In the genomic region with DNA sequence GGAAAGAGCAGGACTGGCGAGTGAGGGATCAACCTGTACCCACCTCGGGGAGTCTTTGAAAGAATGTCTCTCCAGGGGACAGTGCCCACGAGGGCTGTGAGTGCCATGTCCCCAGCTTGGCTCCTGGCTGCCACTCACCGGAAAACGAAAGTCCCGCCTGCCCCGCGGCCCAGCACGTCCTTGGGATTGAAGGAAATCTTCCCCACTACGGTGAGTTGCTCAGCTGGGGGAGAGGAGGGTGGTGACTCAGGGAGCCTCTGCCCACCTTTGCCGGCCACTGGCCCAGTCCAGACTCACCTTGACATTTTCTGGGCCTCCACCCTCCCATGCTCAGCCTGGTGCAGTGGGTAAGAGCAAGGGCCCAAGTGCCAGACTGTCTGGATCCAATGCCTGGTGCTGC, we compare ENCODE assay signal across 20 cellular contexts. TPM values are rescaled to one million over a fixed set of nuclear protein-coding genes. Genes with fewer than 3 reads are reported as not detected.
A peak's percentile ranks its signal among the peaks of the same experiment; 100 is the strongest.
DNase-seq lines count a peak whose midpoint lies in the region; ATAC-seq and TF ChIP-seq lines count a peak whose summit lies in the region.
"Had no signal": no experiment of that assay in that cellular context is flagged by ENCODE, and none has a peak within 500 bp of the region (broad histone marks: within the 10 kb centered on the region; RNA-seq: fewer than 3 reads in every experiment).

No MANE protein-coding gene starts in this region.

- H2AK9ac ChIP-seq in IMR-90 (replicated peaks; ENCODE audit: low read depth, low read length, poor library complexity): no peak overlapping the region

- H3K14ac ChIP-seq in IMR-90 (replicated peaks; ENCODE audit: low read depth, low read length): no peak overlapping the region

- peaks cover 7% of the 10 kb centered on the region for H3K36me3 ChIP-seq in IMR-90 (ENCODE audit: control insufficient read depth, insufficient read depth, low read length)
- peaks cover 0 to 1% of the 10 kb centered on the region in 2 donors for H3K36me3 ChIP-seq in adrenal gland (replicated peaks in 1 of 2)

- dilution Hi-C loops in IMR-90 (cut with HindIII; ENCODE audit: low sequenced_read_pairs, unreplicated experiment): no loop called here

- DNase-seq in IMR-90: no peak
- peak; percentile 38 to 79 (median 63) for DNase-seq in adrenal gland
- DNase-seq in NK-92 treated with Interleukin-12 subunit alpha and Interleukin-12 subunit beta, amount 100 ng/mL, for 24 hours (lab: John Stamatoyannopoulos, UW): no peak
- DNase-seq: CD4-positive, alpha-beta memory T cell; DMS153; GF-D8; HCEC 1CT; NCI-H1092 treated with DMSO at 0.1 percent for 48 hours; NCI-H146; NCI-H2029 treated with DMSO at 0.1 percent for 48 hours; NCI-H2171; NCI-H526; Peyer's patch had no signal

- H4K91ac ChIP-seq in IMR-90 (ENCODE audit: insufficient read depth, low read depth, low read length): no peak overlapping the region

- H3K27ac ChIP-seq in IMR-90 (ENCODE audit: insufficient read depth, low read length) (no peak overlapping the region), adrenal gland (peak overlapping the region in 2 of 5 donors; percentile 2 to 69)
- H3K27ac ChIP-seq: BLaER1, Peyer's patch had no signal

- CTCF ChIA-PET in IMR-90 (lab: Yijun Ruan, JAX): no interaction called here

- WGBS in IMR-90 (ENCODE audit: extremely low coverage in 2 of 2, insufficient read length in 1 of 2), 2 experiments: 74% methylated on average over 3 of the region's 11 CpGs; no CpG with 5 or more reads in 1 of the 2 experiments
- WGBS in adrenal gland, 4 donors: 35 to 52% (median 47%) methylated on average over 9 to 11 of the region's 11 CpGs

- no peak for TF ChIP-seq CTCF in IMR-90 (conservative IDR thresholded peaks at IDR 0.05; ENCODE audit: low read depth, low read length)
- TF ChIP-seq CTCF in adrenal gland (IDR thresholded peaks at IDR 0.05): no peak

- peak overlapping the region; percentile 33 for H2AFZ ChIP-seq in IMR-90 (replicated peaks; ENCODE audit: low read length, poor library complexity)

- no peak overlapping the region for H3K4ac ChIP-seq in IMR-90 (ENCODE audit: low read depth, low read length)

- no peak overlapping the region for H4K8ac ChIP-seq in IMR-90 (ENCODE audit: low read depth in 2 of 2, low read length in 2 of 2)

- H2BK15ac ChIP-seq in IMR-90 (ENCODE audit: low read depth, low read length): no peak overlapping the region

- peaks cover 4% of the 10 kb centered on the region; the same call in 1 of the 2 replicates for H3K9me1 ChIP-seq in IMR-90 (ENCODE audit: insufficient read depth, low read length)

- no peak for TF ChIP-seq POLR2A in IMR-90 (IDR thresholded peaks at IDR 0.05; ENCODE audit: low read depth, low read length)
- no peak for TF ChIP-seq POLR2A in adrenal gland (IDR thresholded peaks at IDR 0.05)

- no peaks in the 10 kb centered on the region for H3K79me1 ChIP-seq in IMR-90 (ENCODE audit: low read depth in 1 of 2, low read length in 2 of 2)

- H3K9me3 ChIP-seq in IMR-90 (ENCODE audit: control insufficient read depth, insufficient read depth, low read length) (no peaks in the 10 kb centered on the region), adrenal gland (replicated peaks in 1 of 3) (no peaks in the 10 kb centered on the region)
- H3K9me3 ChIP-seq: BLaER1, Peyer's patch had no signal

- H4K5ac ChIP-seq in IMR-90 (ENCODE audit: low read depth, low read length): no peak overlapping the region

- no peak overlapping the region for H2BK20ac ChIP-seq in IMR-90 (ENCODE audit: low read depth, low read length)

- in situ Hi-C loops in IMR-90 (cut with MboI; ENCODE audit: low sequenced_read_pairs): loop anchor here (25.0 kb wide), 1 partner anchor 817 kb away; no protein-coding TSS in a partner anchor

- no peak overlapping the region for H3K4me3 ChIP-seq in IMR-90 (ENCODE audit: insufficient read depth, low read depth, low read length)
- peak overlapping the region in 1 of 4 donors; percentile 42 for H3K4me3 ChIP-seq in adrenal gland
- H3K4me3 ChIP-seq: BLaER1, GM12878, K562, Peyer's patch had no signal

- no peak overlapping the region for H2AK5ac ChIP-seq in IMR-90 (ENCODE audit: low read depth, low read length)

- no peak for ATAC-seq in IMR-90 (ENCODE audit: low read depth)
- no peak for ATAC-seq in GM21825 (IDR thresholded peaks at IDR 0.05; ENCODE audit: unreplicated experiment)

- no peak overlapping the region for H3K56ac ChIP-seq in IMR-90 (ENCODE audit: extremely low read depth, insufficient read depth, low read length)

- no TSS peak for BruUV-seq in IMR-90 (replicated peaks; lab: Mats Ljungman, UMichigan)

- intact Hi-C loops in IMR-90 (cut with micrococcal nuclease) (no loop called here), adrenal gland (cut with DNase I) (no loop called here)

- no peak overlapping the region for H2BK120ac ChIP-seq in IMR-90 (ENCODE audit: low read depth, low read length)

- H3K4me1 ChIP-seq in IMR-90 (ENCODE audit: control insufficient read depth, insufficient read depth, low read length): peaks cover 11% of the 10 kb centered on the region
- peaks cover 0 to 11% of the 10 kb centered on the region in 2 donors for H3K4me1 ChIP-seq in adrenal gland (replicated peaks in 1 of 2)
- H3K4me1 ChIP-seq: BLaER1 had no signal

- H3K9ac ChIP-seq in IMR-90 (ENCODE audit: low read depth, low read length): no peak overlapping the region
- H3K9ac ChIP-seq: BLaER1 had no signal

- H3K23ac ChIP-seq in IMR-90 (ENCODE audit: low read depth, low read length): no peak overlapping the region

- POLR2A ChIA-PET in IMR-90 (lab: Charles Lee; ENCODE audit: unreplicated experiment): no interaction called here

- H2BK5ac ChIP-seq in IMR-90 (ENCODE audit: low read depth, low read length, poor library complexity, severe bottlenecking): no peak overlapping the region

- no peaks in the 10 kb centered on the region for H4K20me1 ChIP-seq in IMR-90 (ENCODE audit: insufficient read depth, low read length)

- TF ChIP-seq RAD21 in IMR-90 (IDR thresholded peaks at IDR 0.05; ENCODE audit: low read length): no peak

- H3K18ac ChIP-seq in IMR-90 (ENCODE audit: low read depth, low read length): no peak overlapping the region

- H3K27me3 ChIP-seq in IMR-90 (ENCODE audit: control insufficient read depth, insufficient read depth, low read length): no peaks in the 10 kb centered on the region
- no peaks in the 10 kb centered on the region for H3K27me3 ChIP-seq in adrenal gland
- H3K27me3 ChIP-seq: BLaER1, Peyer's patch had no signal

- no peak overlapping the region for H3K4me2 ChIP-seq in IMR-90 (ENCODE audit: low read depth, low read length)

TF ChIP-seq in IMR-90, 13 proteins besides CTCF, POLR2A, EP300 and RAD21:
- TF ChIP-seq RCOR1 (IDR thresholded peaks at IDR 0.05; ENCODE audit: insufficient replicate concordance, low read length): no peak
- TF ChIP-seq MAFK (IDR thresholded peaks at IDR 0.05; ENCODE audit: low read depth, low read length): no peak
TF ChIP-seq in IMR-90: peak in this region for 0.

RNA-seq across cellular contexts. Expression of a gene that starts 17.1 kb away (rescaled TPM):
- total RNA-seq in IMR-90 (2012; rRNA removed): 19.4 and 20.0 TPM in 2 replicates
- polyA plus RNA-seq in IMR-90 (2012; rRNA removed): 59.0 and 67.8 TPM in 2 replicates
- polyA plus RNA-seq in IMR-90 (2012; cell fraction: cytosol; rRNA removed): 37.4 and 47.0 TPM in 2 replicates
- 45.1 and 98.3 TPM in 2 replicates for polyA plus RNA-seq in IMR-90 (2012; cell fraction: nucleus; rRNA removed; ENCODE audit: low replicate concordance)
- total RNA-seq in adrenal gland: 1 to 10 TPM in 6 of 8 donors, under 1 TPM in 2; 0.18 to 4.7 (median 2.6) TPM
- 1 to 10 TPM; 1.2 to 2.8 (median 2.6) TPM for polyA plus RNA-seq in adrenal gland

RNA-seq across cellular contexts. Expression of a gene that starts 17.3 kb away (rescaled TPM):
- total RNA-seq in IMR-90 (2012; rRNA removed) (0.54 TPM in 1 of 2 replicates, not detected in the other), adrenal gland (1 to 10 TPM in 4 of 8 donors, under 1 TPM in 3, not detected in 1; 0.20 to 2.7 (median 1.6) TPM)
- polyA plus RNA-seq in IMR-90 (2012; rRNA removed) (0.39 and 0.60 TPM in 2 replicates), adrenal gland (1 to 10 TPM in 2 of 3 donors, under 1 TPM in 1; 0.60 to 1.5 (median 1.3) TPM)
- polyA plus RNA-seq in IMR-90 (2012; cell fraction: cytosol; rRNA removed): 0.04 and 0.42 TPM in 2 replicates
- polyA plus RNA-seq in IMR-90 (2012; cell fraction: nucleus; rRNA removed; ENCODE audit: low replicate concordance): 0.21 and 0.53 TPM in 2 replicates
- total RNA-seq: A673; CD4-positive, alpha-beta memory T cell; SK-MEL-5 had no signal
- polyA plus RNA-seq: CD4-positive, alpha-beta memory T cell had no signal

RNA-seq across cellular contexts. Expression of a gene that starts 54.5 kb away (rescaled TPM):
- total RNA-seq in IMR-90 (2012; rRNA removed) (111 and 121 TPM in 2 replicates), adrenal gland (10 to 100 TPM; 22.7 to 62.7 (median 36.1) TPM)
- polyA plus RNA-seq in IMR-90 (2012; rRNA removed) (43.3 and 49.6 TPM in 2 replicates), adrenal gland (10 to 100 TPM in 1 of 3 donors, 1 to 10 TPM in 2; 7.9 to 64.4 (median 9.8) TPM)
- 10.9 and 13.9 TPM in 2 replicates for polyA plus RNA-seq in IMR-90 (2012; cell fraction: cytosol; rRNA removed)
- polyA plus RNA-seq in IMR-90 (2012; cell fraction: nucleus; rRNA removed; ENCODE audit: low replicate concordance): 14.4 and 61.6 TPM in 2 replicates

RNA-seq across cellular contexts. Expression of a gene that starts 54.6 kb away (rescaled TPM):
- total RNA-seq in IMR-90 (2012; rRNA removed): 8.6 and 11.7 TPM in 2 replicates
- 3.1 and 4.1 TPM in 2 replicates for polyA plus RNA-seq in IMR-90 (2012; rRNA removed)
- 0.63 and 0.70 TPM in 2 replicates for polyA plus RNA-seq in IMR-90 (2012; cell fraction: cytosol; rRNA removed)
- polyA plus RNA-seq in IMR-90 (2012; cell fraction: nucleus; rRNA removed; ENCODE audit: low replicate concordance): 1.1 and 5.1 TPM in 2 replicates
- 10 to 100 TPM in 3 of 8 donors, 1 to 10 TPM in 5; 2.8 to 12.9 (median 9.2) TPM for total RNA-seq in adrenal gland
- 10 to 100 TPM in 2 of 3 donors, 1 to 10 TPM in 1; 9.6 to 16.4 (median 11.8) TPM for polyA plus RNA-seq in adrenal gland

RNA-seq across cellular contexts. Expression of a gene that starts 59.1 kb away (rescaled TPM):
- total RNA-seq in IMR-90 (2012; rRNA removed): not detected in 2 replicates
- not detected in 2 replicates for polyA plus RNA-seq in IMR-90 (2012; rRNA removed)
- not detected in 2 replicates for polyA plus RNA-seq in IMR-90 (2012; cell fraction: cytosol; rRNA removed)
- not detected in 2 replicates for polyA plus RNA-seq in IMR-90 (2012; cell fraction: nucleus; rRNA removed; ENCODE audit: low replicate concordance)
- total RNA-seq in adrenal gland: under 1 TPM in 1 of 8 donors, not detected in 7; 0.07 TPM
- under 1 TPM in 2 of 3 donors, not detected in 1; 0.07 to 0.16 TPM for polyA plus RNA-seq in adrenal gland
- total RNA-seq: CD4-positive, alpha-beta memory T cell; Daoy; GM12878; SK-MEL-5 had no signal
- polyA plus RNA-seq: CD4-positive, alpha-beta memory T cell; GM12878 had no signal

Comparison
In these comparisons a context has a peak if more than half of its experiments do, and no peak if none do; other contexts are left out.
1. DNase-seq: peak in adrenal gland (7 of 7); none in IMR-90 (single experiment) and NK-92 treated with Interleukin-12 subunit alpha and Interleukin-12 subunit beta, amount 100 ng/mL, for 24 hours (single experiment).